In genomic region chr10:1579671-1580070, GRCh38 we compare ENCODE assay signal across 23 cellular contexts.
"Had no signal": no experiment of that assay in that cellular context is flagged by ENCODE, and none has a peak within 500 bp of the region (broad histone marks: within the 10 kb centered on the region; RNA-seq: fewer than 3 reads in every experiment).

No MANE protein-coding gene starts in this region.

- H3K27ac Mint-ChIP-seq: immature natural killer cell; natural killer cell treated with Interleukin-12 subunit alpha and Interleukin-12 subunit beta and Interleukin-15 and Interleukin-18, amount 100 ng/mL, for 72 hours; stimulated activated naive B cell treated with anti-CD40 and anti-IgM and Interleukin-4, amounts not matched to agents 10 μg/mL and 1 μg/mL and 100 μg/mL, for 72 hours had no signal

- H3K4me3 Mint-ChIP-seq: immature natural killer cell; natural killer cell treated with Interleukin-12 subunit alpha and Interleukin-12 subunit beta and Interleukin-15 and Interleukin-18, amount 100 ng/mL, for 72 hours; stimulated activated naive B cell treated with anti-CD40 and anti-IgM and Interleukin-4, amounts not matched to agents 10 μg/mL and 1 μg/mL and 100 μg/mL, for 72 hours had no signal

- H3K27me3 ChIP-seq: ovary, testis, thyroid gland, transverse colon, upper lobe of left lung, vagina had no signal

- H3K27ac ChIP-seq: left ventricle myocardium inferior, ovary, prostate gland, skin epidermis, stomach, testis, thyroid gland, transverse colon, upper lobe of left lung, vagina had no signal

- H3K9me3 ChIP-seq: left ventricle myocardium inferior, ovary, prostate gland, stomach, testis, thyroid gland, transverse colon, upper lobe of left lung, vagina had no signal

- H3K9me3 Mint-ChIP-seq: immature natural killer cell; natural killer cell treated with Interleukin-12 subunit alpha and Interleukin-12 subunit beta and Interleukin-15 and Interleukin-18, amount 100 ng/mL, for 72 hours; stimulated activated naive B cell treated with anti-CD40 and anti-IgM and Interleukin-4, amounts not matched to agents 10 μg/mL and 1 μg/mL and 100 μg/mL, for 72 hours had no signal

- H3K36me3 ChIP-seq: left ventricle myocardium inferior, ovary, prostate gland, stomach, thyroid gland, transverse colon, upper lobe of left lung, vagina had no signal

- H3K4me1 ChIP-seq: left ventricle myocardium inferior, prostate gland, stomach, testis, thyroid gland, transverse colon, upper lobe of left lung, vagina had no signal

- DNase-seq: immature natural killer cell; left ventricle myocardium inferior; ovary; posterior cingulate gyrus; retina; right cardiac atrium; stimulated activated CD4-positive, alpha-beta T cell treated with anti-CD3 and anti-CD28 coated beads, Interleukin-12 subunit alpha, Interleukin-12 subunit beta, amount 100 ng/mL, for 4 hours; stimulated activated CD4-positive, alpha-beta T cell treated with anti-CD3 and anti-CD28 coated beads, Interleukin-15, amount 100 ng/mL, for 24 hours; stimulated activated CD4-positive, alpha-beta T cell treated with anti-CD3 and anti-CD28 coated beads, Interleukin-2, amount 100 ng/mL, for 24 hours; stimulated activated CD4-positive, alpha-beta T cell treated with anti-CD3 and anti-CD28 coated beads, Interleukin-4, amount 100 ng/mL, for 1 hour; stimulated activated naive B cell treated with anti-CD40 and anti-IgM and Interleukin-4, amounts not matched to agents 10 μg/mL and 1 μg/mL and 100 μg/mL, for 72 hours; stimulated activated naive CD8-positive, alpha-beta T cell treated with anti-CD3 and anti-CD28 coated beads, Interleukin-15, Interleukin-2, amounts not matched to agents 100 U/mL and 50 U/mL, for 24 hours; stomach; testis; thyroid gland; transverse colon; upper lobe of left lung had no signal

- H3K36me3 Mint-ChIP-seq: immature natural killer cell; natural killer cell treated with Interleukin-12 subunit alpha and Interleukin-12 subunit beta and Interleukin-15 and Interleukin-18, amount 100 ng/mL, for 72 hours; stimulated activated naive B cell treated with anti-CD40 and anti-IgM and Interleukin-4, amounts not matched to agents 10 μg/mL and 1 μg/mL and 100 μg/mL, for 72 hours had no signal

- H3K4me3 ChIP-seq: left ventricle myocardium inferior, lung, ovary, prostate gland, skin epidermis, stomach, testis, thyroid gland, transverse colon, upper lobe of left lung, vagina had no signal

- ATAC-seq: natural killer cell treated with Interleukin-12 subunit alpha and Interleukin-12 subunit beta and Interleukin-15 and Interleukin-18, amount 100 ng/mL, for 72 hours; right cardiac atrium; sciatic nerve; stimulated activated naive B cell treated with anti-CD40 and anti-IgM and Interleukin-4, amounts not matched to agents 10 μg/mL and 1 μg/mL and 100 μg/mL, for 72 hours; stimulated activated naive CD8-positive, alpha-beta T cell treated with anti-CD3 and anti-CD28 coated beads, Interleukin-15, Interleukin-2, amounts not matched to agents 100 U/mL and 50 U/mL, for 24 hours had no signal
